ENCODE assay signal across 8 cellular contexts in genomic region chr17:14029679-14030078, GRCh38. TPM values are rescaled to one million over a fixed set of nuclear protein-coding genes. Genes with fewer than 3 reads are reported as not detected.
DNase-seq lines count a peak whose midpoint lies in the region; ATAC-seq, FAIRE-seq and TF ChIP-seq lines count a peak whose summit lies in the region.
"Not testable (repeated sequence)": the region's sequence is repeated elsewhere in the genome, so short reads cannot be mapped to it uniquely, and the experiment has no call there.

No MANE protein-coding gene starts in this region.

- ATAC-seq in SK-N-SH treated with all-trans-retinoic acid at 6 μM for 48 hours: peak; percentile 71
- not testable (repeated sequence) for ATAC-seq in K562, HepG2

- not testable (repeated sequence) for H3K9ac ChIP-seq in K562 (ENCODE audit: insufficient read depth in 1 of 2, low read depth in 2 of 2, low read length in 2 of 2); HepG2 (ENCODE audit: insufficient read depth, low read depth, low read length); trophoblast cell (ENCODE audit: low read length)

- not testable (repeated sequence) for H4K91ac ChIP-seq in trophoblast cell (ENCODE audit: low read depth, low read length)

- H3K79me2 ChIP-seq in K562 (ENCODE audit: control insufficient read depth, insufficient read depth, low read length); HepG2 (ENCODE audit: insufficient read depth, low read length); trophoblast cell (ENCODE audit: control insufficient read depth, insufficient read depth, low read length, poor library complexity): not testable (repeated sequence)

- not testable (repeated sequence) for H2BK5ac ChIP-seq in trophoblast cell (ENCODE audit: low read depth, low read length, poor library complexity)

- FAIRE-seq in K562 (lab: Jason Lieb, UNC) (peak; percentile 63), HepG2 (lab: Jason Lieb, UNC) (peak; percentile 4)

- peak overlapping the region; percentile 67 for H3K4me3 Mint-ChIP-seq in HFFc6

- not testable (repeated sequence) for H3K79me1 ChIP-seq in trophoblast cell (ENCODE audit: low read length)

- TF ChIP-seq POLR2A in K562 (conservative IDR thresholded peaks at IDR 0.05); HepG2 (IDR thresholded peaks at IDR 0.05; ENCODE audit: insufficient read depth in 1 of 2, low read depth in 2 of 2, low read length in 2 of 2): not testable (repeated sequence)

- not testable (repeated sequence) for H3K27me3 Mint-ChIP-seq in HFFc6 (ENCODE audit: insufficient read depth)

- H4K8ac ChIP-seq in trophoblast cell (ENCODE audit: low read depth, low read length): not testable (repeated sequence)

- H3K36me3 Mint-ChIP-seq in HFFc6 (ENCODE audit: low read depth): peaks cover 16% of the 10 kb centered on the region

- H3K9me3 ChIP-seq in K562 (replicated peaks; ENCODE audit: control insufficient read depth, insufficient read depth, low read depth, low read length); HepG2 (ENCODE audit: low read length); trophoblast cell (ENCODE audit: insufficient read depth, low read depth, low read length): not testable (repeated sequence)

- DNase-seq in A172 (ENCODE audit: low spot score) (peak; percentile 19), EL (peak; percentile 25), fibroblast of villous mesenchyme (ENCODE audit: low read depth) (peak; percentile 21), trophoblast cell (peak; percentile 12 to 57)
- DNase-seq in HFFc6; K562 (ENCODE audit: extremely low read depth in 1 of 4, low spot score in 3 of 4); HepG2 (ENCODE audit: low spot score): not testable (repeated sequence)

- not testable (repeated sequence) for H4K20me1 ChIP-seq in K562 (replicated peaks; ENCODE audit: control insufficient read depth, insufficient read depth, low read length); HepG2 (ENCODE audit: insufficient read depth, low read length)

- CTCF ChIA-PET in K562 (lab: Yijun Ruan, JAX; ENCODE audit: low intra/inter-chr PET ratio); HepG2 (lab: Yijun Ruan, JAX; ENCODE audit: low intra/inter-chr PET ratio, low total read pairs): not testable (repeated sequence)

- not testable (repeated sequence) for H3K4ac ChIP-seq in trophoblast cell (ENCODE audit: low read depth, low read length)

- H3K4me1 ChIP-seq in K562 (replicated peaks in 1 of 2; ENCODE audit: control insufficient read depth in 2 of 2, insufficient read depth in 2 of 2, low read length in 2 of 2); HepG2 (ENCODE audit: insufficient read depth, low read length); trophoblast cell (ENCODE audit: control insufficient read depth in 1 of 2, insufficient read depth in 2 of 2, low read length in 2 of 2): not testable (repeated sequence)

- not testable (repeated sequence) for H3K4me1 Mint-ChIP-seq in HFFc6 (ENCODE audit: low read depth)

- H3K27ac Mint-ChIP-seq in HFFc6: peak overlapping the region; percentile 71

- H3K4me2 ChIP-seq in K562 (ENCODE audit: insufficient read depth, low read length); HepG2 (ENCODE audit: low read depth, low read length); trophoblast cell (ENCODE audit: low read length): not testable (repeated sequence)

- H3K9me3 Mint-ChIP-seq in HFFc6: not testable (repeated sequence)

- intact Hi-C loops in K562 (cut with micrococcal nuclease); HepG2 (cut with micrococcal nuclease; ENCODE audit: unreplicated experiment): not testable (repeated sequence)

- not testable (repeated sequence) for H2BK120ac ChIP-seq in trophoblast cell (ENCODE audit: insufficient read depth, low read length, poor library complexity)

- H3K23ac ChIP-seq in trophoblast cell (ENCODE audit: low read length): not testable (repeated sequence)

- H2BK12ac ChIP-seq in trophoblast cell (ENCODE audit: low read length): not testable (repeated sequence)

- not testable (repeated sequence) for H3K18ac ChIP-seq in trophoblast cell (ENCODE audit: low read length)

- H3K9me1 ChIP-seq in K562 (ENCODE audit: control insufficient read depth, insufficient read depth, low read length): not testable (repeated sequence)

- not testable (repeated sequence) for H3K27ac ChIP-seq in K562 (ENCODE audit: extremely low read depth, low read depth, low read length); HepG2 (ENCODE audit: extremely low read length, insufficient read depth, low read length); trophoblast cell (ENCODE audit: low read depth, low read length)

- 63% methylated on average over 2 of the region's 5 CpGs for WGBS in K562 (ENCODE audit: insufficient coverage, low coverage, missing lambda C conversion rate)
- WGBS in HepG2 (ENCODE audit: low lambda C conversion rate): 100% methylated on average over 2 of the region's 5 CpGs
- WGBS in trophoblast cell (ENCODE audit: extremely low coverage, insufficient coverage, insufficient read length): no CpG with 5 or more reads among the region's 5 CpGs

- not testable (repeated sequence) for H3K27me3 ChIP-seq in K562 (ENCODE audit: control insufficient read depth in 2 of 2, insufficient read depth in 2 of 2, low read length in 2 of 2); HepG2 (ENCODE audit: control insufficient read depth in 1 of 2, insufficient read depth in 2 of 2, low read length in 2 of 2); trophoblast cell (ENCODE audit: insufficient read depth, low read length)

- not testable (repeated sequence) for TF ChIP-seq CTCF in HFFc6 (IDR thresholded peaks at IDR 0.05); K562 (IDR thresholded peaks at IDR 0.05 in 2 of 3, conservative IDR thresholded peaks at IDR 0.05 in 1 of 3; ENCODE audit: insufficient read depth in 2 of 3, low read depth in 1 of 3, low read length in 3 of 3); fibroblast of villous mesenchyme (IDR thresholded peaks at IDR 0.05; ENCODE audit: insufficient read depth, low read depth, low read length); HepG2 (CRISPR knock-in tag; IDR thresholded peaks at IDR 0.05)

- POLR2A ChIA-PET in K562 (lab: Yijun Ruan, JAX); HepG2 (lab: Yijun Ruan, JAX): not testable (repeated sequence)

- in situ Hi-C loops in K562 (cut with MboI): not testable (repeated sequence)
- in situ Hi-C loops in HepG2 (cut with HindIII; ENCODE audit: extremely low pct_ligation_motif_present, low pct_unique_long_range_greater_than_20kb): loop anchor here (10.0 kb wide), 1 partner anchor 65 kb away; no protein-coding TSS in a partner anchor

- not testable (repeated sequence) for H4K12ac ChIP-seq in trophoblast cell (ENCODE audit: low read depth, low read length)

- H3K36me3 ChIP-seq in K562 (ENCODE audit: control insufficient read depth, insufficient read depth, low read length) (peaks cover 23% of the 10 kb centered on the region), HepG2 (replicated peaks in 1 of 2; ENCODE audit: control insufficient read depth in 1 of 2, insufficient read depth in 2 of 2, low read length in 2 of 2) (peaks cover 3 to 10% of the 10 kb centered on the region in 2 experiments)
- H3K36me3 ChIP-seq in trophoblast cell (ENCODE audit: control insufficient read depth in 1 of 2, insufficient read depth in 2 of 2, low read length in 2 of 2): not testable (repeated sequence)

- not testable (repeated sequence) for BruUV-seq in K562 (replicated peaks; lab: Mats Ljungman, UMichigan); HepG2 (replicated peaks; lab: Mats Ljungman, UMichigan)

- H3K4me3 ChIP-seq in K562; fibroblast of villous mesenchyme (ENCODE audit: low read depth, low read length); HepG2 (replicated peaks in 1 of 3; ENCODE audit: insufficient read depth in 1 of 3, low read depth in 2 of 3, low read length in 3 of 3); trophoblast cell (ENCODE audit: low read depth, low read length): not testable (repeated sequence)

- not testable (repeated sequence) for TF ChIP-seq RAD21 in K562 (CRISPR knock-in tag; conservative IDR thresholded peaks at IDR 0.05 in 1 of 2, IDR thresholded peaks at IDR 0.05 in 1 of 2); HepG2 (CRISPR knock-in tag; IDR thresholded peaks at IDR 0.05)

- not testable (repeated sequence) for H2AFZ ChIP-seq in K562 (ENCODE audit: low read depth, low read length); HepG2 (ENCODE audit: low read length); trophoblast cell (ENCODE audit: insufficient read depth, low read length, poor library complexity)

- not testable (repeated sequence) for H3K14ac ChIP-seq in trophoblast cell (ENCODE audit: low read length)

- H2AK5ac ChIP-seq in trophoblast cell (ENCODE audit: low read length): not testable (repeated sequence)

- not testable (repeated sequence) for TF ChIP-seq EP300 in K562 (IDR thresholded peaks at IDR 0.05; ENCODE audit: low read length); HepG2 (IDR thresholded peaks at IDR 0.05; ENCODE audit: low read depth in 2 of 2, low read length in 2 of 2); HepG2 (CRISPR knock-in tag; IDR thresholded peaks at IDR 0.05; ENCODE audit: borderline replicate concordance)

RNA-seq across cellular contexts. Expression of gene COX10, which starts 39.6 kb away (rescaled TPM):
- 18.2 and 31.0 TPM in 2 replicates for total RNA-seq in A172 (2014; rRNA removed; shearing (Covaris generic))
- 10 to 100 TPM; 12.2 to 16.2 (median 14.8) TPM for total RNA-seq in HFFc6 (2021; fragmentation: NEBNext Ultra II Directional; extraction: Animal tissue kit (Norgen Biotek cat#: 25700))
- 29.1 and 42.2 TPM in 2 replicates for total RNA-seq in K562 (2011; cell fraction: chromatin; rRNA removed; ENCODE audit: low replicate concordance)
- 12.7 and 13.2 TPM in 2 replicates for total RNA-seq in K562 (2011; cell fraction: nucleolus; rRNA removed)
- 16.9 and 25.8 TPM in 2 replicates for total RNA-seq in K562 (2011; cell fraction: nucleoplasm; rRNA removed)
- total RNA-seq in K562 (2014; rRNA removed) (17.8 and 18.4 TPM in 2 replicates), K562 (2014; rRNA removed; fragmentation: Illumina TruSeq; extraction: Trizol) (19.2 and 20.8 TPM in 2 replicates), K562 (2015; rRNA removed; fragmentation: Illumina TruSeq; extraction: Trizol) (17.8 and 18.7 TPM in 2 replicates), K562 (2021) (19.2 and 20.0 TPM in 2 replicates), fibroblast of villous mesenchyme (13.5 and 15.5 TPM in 2 replicates), HepG2 (2016; rRNA removed; fragmentation: Illumina TruSeq; extraction: Trizol) (20.1 and 20.6 TPM in 2 replicates)
- polyA plus RNA-seq in K562 (2011; rRNA removed) (13.0 and 14.0 TPM in 2 replicates), K562 (2014; fragmentation: Illumina TruSeq; extraction: Trizol) (24.5 and 26.4 TPM in 2 replicates), K562 (2014; fragmentation: Nextera tagmentation; extraction: Ambion mirVana) (10 to 100 TPM; 10.3 to 11.0 TPM), K562 (2014; rRNA removed) (14.7 and 15.8 TPM in 2 replicates), HepG2 (2011; rRNA removed) (12.4 and 13.9 TPM in 2 replicates)
- 18.0 and 21.0 TPM in 2 replicates for polyA plus RNA-seq in K562 (2011; cell fraction: cytosol; rRNA removed)
- 10.7 and 13.2 TPM in 2 replicates for polyA plus RNA-seq in K562 (2011; cell fraction: nucleus; rRNA removed)
- 10.9 and 14.0 TPM in 2 replicates for polyA plus RNA-seq in K562 (2012)
- 20.2 and 29.9 TPM in 2 replicates for polyA minus RNA-seq in K562 (2011; rRNA and poly(A)+ RNA removed)
- 15.7 and 20.5 TPM in 2 replicates for polyA minus RNA-seq in K562 (2011; cell fraction: cytosol; rRNA and poly(A)+ RNA removed)
- 24.2 and 38.2 TPM in 2 replicates for polyA minus RNA-seq in K562 (2011; cell fraction: nucleus; rRNA and poly(A)+ RNA removed)
- total RNA-seq in HepG2 (2016; cell fraction: cytosol; rRNA removed; fragmentation: Illumina TruSeq; extraction: Trizol; ENCODE audit: low read depth): 18.1 and 18.3 TPM in 2 replicates
- 16.9 and 20.5 TPM in 2 replicates for total RNA-seq in HepG2 (2016; cell fraction: insoluble cytoplasmic fraction; rRNA removed; fragmentation: Illumina TruSeq; extraction: Trizol)
- 26.4 and 26.7 TPM in 2 replicates for total RNA-seq in HepG2 (2016; cell fraction: membrane; rRNA removed; fragmentation: Illumina TruSeq; extraction: Trizol)
- 27.8 and 29.9 TPM in 2 replicates for total RNA-seq in HepG2 (2016; cell fraction: nucleus; rRNA removed; fragmentation: Illumina TruSeq; extraction: Trizol)
- polyA plus RNA-seq in HepG2 (2011; cell fraction: cytosol; rRNA removed): 16.3 and 17.6 TPM in 2 replicates
- polyA plus RNA-seq in HepG2 (2011; cell fraction: nucleus; rRNA removed): 12.9 and 14.5 TPM in 2 replicates
- 9.9 and 11.0 TPM in 2 replicates for polyA plus RNA-seq in HepG2 (2012)
- polyA plus RNA-seq in HepG2 (2016; cell fraction: cytosol; fragmentation: Illumina TruSeq; extraction: Trizol; ENCODE audit: low read depth): 13.0 and 16.0 TPM in 2 replicates
- 16.1 and 19.3 TPM in 2 replicates for polyA plus RNA-seq in HepG2 (2016; cell fraction: insoluble cytoplasmic fraction; fragmentation: Illumina TruSeq; extraction: Trizol; ENCODE audit: low read depth)
- polyA plus RNA-seq in HepG2 (2016; cell fraction: membrane; fragmentation: Illumina TruSeq; extraction: Trizol; ENCODE audit: low read depth): 17.8 and 20.2 TPM in 2 replicates
- polyA plus RNA-seq in HepG2 (2016; cell fraction: nucleus; fragmentation: Illumina TruSeq; extraction: Trizol; ENCODE audit: insufficient read depth, low read depth): 11.9 and 14.5 TPM in 2 replicates
- polyA minus RNA-seq in HepG2 (2011; rRNA and poly(A)+ RNA removed; ENCODE audit: low replicate concordance): 26.5 and 30.3 TPM in 2 replicates
- 18.2 and 20.8 TPM in 2 replicates for polyA minus RNA-seq in HepG2 (2011; cell fraction: cytosol; rRNA and poly(A)+ RNA removed)
- 49.0 and 54.1 TPM in 2 replicates for polyA minus RNA-seq in HepG2 (2011; cell fraction: nucleus; rRNA and poly(A)+ RNA removed)
- 11.3 and 12.1 TPM in 2 replicates for polyA plus RNA-seq in trophoblast cell (2013)
